Comparison of ENCODE assay signal across 8 cellular contexts in the genomic region with DNA sequence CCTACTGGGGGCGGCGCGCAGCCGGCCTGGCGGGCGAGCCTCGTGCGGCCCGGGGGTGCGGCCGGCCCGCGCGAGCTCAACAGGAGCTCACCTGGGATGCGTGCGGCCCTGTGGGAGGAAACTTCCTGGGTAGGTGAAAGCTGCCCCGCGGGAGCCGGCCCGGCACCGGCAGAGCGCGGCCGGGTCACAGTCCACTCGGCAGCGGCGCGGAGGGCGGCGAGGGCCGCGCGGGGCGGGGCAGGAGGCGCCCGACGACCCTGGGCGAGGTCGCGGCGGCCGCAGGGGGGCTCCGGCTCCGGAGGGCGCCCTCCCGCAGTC. TPM values are rescaled to one million over a fixed set of nuclear protein-coding genes. Genes with fewer than 3 reads are reported as not detected.
DNase-seq lines count a peak whose midpoint lies in the region; ATAC-seq and TF ChIP-seq lines count a peak whose summit lies in the region.

No MANE protein-coding gene starts in this region.

- peaks cover 25% of the 10 kb centered on the region for H3K4me1 Mint-ChIP-seq in neural crest cell

- peak overlapping the region; percentile 91 for H3K4me3 Mint-ChIP-seq in neural crest cell

- H3K27me3 ChIP-seq in aorta (ENCODE audit: control insufficient read depth in 1 of 2, insufficient read depth in 2 of 2, low read length in 1 of 2): no peaks in the 10 kb centered on the region

- peak overlapping the region; percentile 60 to 68 for H3K27ac ChIP-seq in aorta (ENCODE audit: low read depth in 1 of 2, low read length in 2 of 2)

- H3K4me3 ChIP-seq in aorta (ENCODE audit: low read length in 2 of 2): peak overlapping the region; percentile 77 to 89

- H3K9me3 ChIP-seq in aorta (ENCODE audit: control insufficient read depth, low read length): no peaks in the 10 kb centered on the region

- intact Hi-C loops in aorta (cut with DNase I): loop anchor here in 1 of 2 donors (10.0 kb wide), 1 partner anchor 74 kb away; no protein-coding TSS in a partner anchor

- no peak for TF ChIP-seq CTCF in neural crest cell (conservative IDR thresholded peaks at IDR 0.05)

- H3K9me3 Mint-ChIP-seq in neural crest cell: no peaks in the 10 kb centered on the region

- no peak overlapping the region for H3K27ac Mint-ChIP-seq in neural crest cell (ENCODE audit: unreplicated experiment)

- 0 to 1% methylated on average over 26 to 46 of the region's 46 CpGs for WGBS in aorta, 2 donors

- no peaks in the 10 kb centered on the region for H3K36me3 Mint-ChIP-seq in neural crest cell (ENCODE audit: low read depth)

- DNase-seq in EH (ENCODE audit: low read depth): peak; percentile 44
- DNase-seq in HuH-7 (ENCODE audit: low spot score): peak; percentile 44
- DNase-seq in activated CD8-positive, alpha-beta memory T cell treated with anti-CD3 and anti-CD28 coated beads, Interleukin-2, amount 50 U/mL, for 4 hours: peak; percentile 43
- DNase-seq in neural crest cell (ENCODE audit: low read depth, low spot score): no peak
- peak in 1 of 2 donors; percentile 65 for DNase-seq in aorta
- DNase-seq in cerebellar cortex (ENCODE audit: low spot score): no peak

- no peaks in the 10 kb centered on the region for H3K36me3 ChIP-seq in aorta (ENCODE audit: control insufficient read depth in 1 of 2, insufficient read depth in 2 of 2, low read length in 1 of 2)

- ATAC-seq in GM21529 (IDR thresholded peaks at IDR 0.05; ENCODE audit: unreplicated experiment) (peak; percentile 40), esophagus mucosa (peak; percentile 88), aorta (ENCODE audit: low FRiP score) (peak; percentile 49)

- peaks cover 0 to 3% of the 10 kb centered on the region in 2 donors for H3K4me1 ChIP-seq in aorta (ENCODE audit: control insufficient read depth in 1 of 2, insufficient read depth in 2 of 2, low read length in 2 of 2)

- H3K27me3 Mint-ChIP-seq in neural crest cell (ENCODE audit: low read depth): no peaks in the 10 kb centered on the region

RNA-seq across cellular contexts. Expression of a gene that starts 0.4 kb away (rescaled TPM):
- total RNA-seq in esophagus mucosa (33.1 TPM), neural crest cell (41.3 and 41.6 TPM in 2 replicates), aorta (100 to 1,000 TPM; 101 to 121 TPM)
- polyA plus RNA-seq in aorta: 10 to 100 TPM; 24.8 to 38.3 TPM

Comparison
In these comparisons a context has a peak if more than half of its experiments do, and no peak if none do; other contexts are left out.
1. DNase-seq: peak in EH (single experiment), HuH-7 (single experiment) and activated CD8-positive, alpha-beta memory T cell treated with anti-CD3 and anti-CD28 coated beads, Interleukin-2, amount 50 U/mL, for 4 hours (single experiment); none in neural crest cell (single experiment) and cerebellar cortex (single experiment).
2. Peak in every context shown above with its lines, with median percentiles within 50 percentile points of each other: ATAC-seq.